ENCODE assay signal across 14 cellular contexts in the genomic region with DNA sequence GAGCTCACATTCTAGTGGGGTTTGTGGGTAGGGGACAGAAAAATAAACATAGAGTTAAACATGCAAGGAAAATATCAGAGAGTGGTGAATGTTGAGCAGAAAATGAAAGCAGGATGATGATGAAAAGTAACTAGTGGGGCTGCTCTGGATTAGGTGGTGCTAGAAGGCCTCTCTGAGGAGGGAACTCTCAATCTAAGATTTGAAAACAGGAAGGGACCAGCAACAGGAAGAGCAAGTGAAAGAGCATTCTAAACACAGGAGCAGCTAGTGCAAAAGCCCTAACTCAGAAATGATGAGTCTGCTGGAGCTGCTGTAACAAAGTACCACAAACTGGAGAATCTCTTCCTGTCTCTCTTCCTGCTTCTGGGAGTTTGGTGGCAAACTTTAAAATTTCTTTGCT.
DNase-seq lines count a peak whose midpoint lies in the region; ATAC-seq, FAIRE-seq and TF ChIP-seq lines count a peak whose summit lies in the region.
"Had no signal": no experiment of that assay in that cellular context is flagged by ENCODE, and none has a peak within 500 bp of the region (broad histone marks: within the 10 kb centered on the region; RNA-seq: fewer than 3 reads in every experiment).

No MANE protein-coding gene starts in this region.

- intact Hi-C loops in HepG2 (cut with micrococcal nuclease; ENCODE audit: unreplicated experiment), result no loop called here
- intact Hi-C loops in right lobe of liver (cut with DNase I), result no loop called here
- intact Hi-C loops in activated T-helper 2 cell treated with anti-CD3 and anti-CD28 coated beads, Interferon-gamma antibody, Interleukin-2, Interleukin-4, amounts not matched to agents 10 μg/mL and 5 μg/mL and 100 μg/mL, durations not matched to agents 14 hours and 24 hours and 36 hours (cut with micrococcal nuclease), result no loop called here

- H3K4me3 Mint-ChIP-seq in activated T-helper 2 cell treated with anti-CD3 and anti-CD28 coated beads, Interferon-gamma antibody, Interleukin-2, Interleukin-4, amounts not matched to agents 10 μg/mL and 5 μg/mL and 100 μg/mL, durations not matched to agents 14 hours and 24 hours and 36 hours (ENCODE audit: low read depth), result no peak overlapping the region

- H2AFZ ChIP-seq in HepG2 (ENCODE audit: low read length) (peak overlapping the region; percentile 27), MM.1S (ENCODE audit: low read length) (0 out of 2 replicates have a peak overlapping the region, but pooled peaks have one; percentile 18)

- no peaks in the 10 kb centered on the region for H3K27me3 Mint-ChIP-seq in activated T-helper 2 cell treated with anti-CD3 and anti-CD28 coated beads, Interferon-gamma antibody, Interleukin-2, Interleukin-4, amounts not matched to agents 10 μg/mL and 5 μg/mL and 100 μg/mL, durations not matched to agents 14 hours and 24 hours and 36 hours (ENCODE audit: low read depth)

- H3K27ac Mint-ChIP-seq in activated T-helper 2 cell treated with anti-CD3 and anti-CD28 coated beads, Interferon-gamma antibody, Interleukin-2, Interleukin-4, amounts not matched to agents 10 μg/mL and 5 μg/mL and 100 μg/mL, durations not matched to agents 14 hours and 24 hours and 36 hours, result no peak overlapping the region

- no peak overlapping the region for H3K4me2 ChIP-seq in HepG2 (ENCODE audit: low read depth, low read length)
- peak overlapping the region; percentile 19; the same call in 1 of the 2 replicates for H3K4me2 ChIP-seq in MM.1S (ENCODE audit: low read depth, low read length)

- TF ChIP-seq CTCF in HepG2 (CRISPR knock-in tag; IDR thresholded peaks at IDR 0.05) (no peak), right lobe of liver (IDR thresholded peaks at IDR 0.05) (no peak), MM.1S (IDR thresholded peaks at IDR 0.05; ENCODE audit: low read length) (no peak)

- TF ChIP-seq POLR2A in HepG2 (IDR thresholded peaks at IDR 0.05; ENCODE audit: insufficient read depth in 1 of 2, low read depth in 2 of 2, low read length in 2 of 2) (no peak), right lobe of liver (IDR thresholded peaks at IDR 0.05) (no peak)

- DNase-seq in HepG2 (ENCODE audit: low spot score) (no peak), right lobe of liver (no peak), MM.1S (peak; percentile 55), occipital lobe (lab: John Stamatoyannopoulos, UW) (no peak), iPS-NIHi11 (ENCODE audit: low spot score) (no peak)
- DNase-seq in stimulated activated CD4-positive, alpha-beta T cell treated with anti-CD3 and anti-CD28 coated beads, Interleukin-2, amount 100 ng/mL, for 24 hours, result no peak
- DNase-seq in activated T-helper 2 cell treated with anti-CD3 and anti-CD28 coated beads, Interferon-gamma antibody, Interleukin-2, Interleukin-4, amounts not matched to agents 10 μg/mL and 5 μg/mL and 100 μg/mL, durations not matched to agents 14 hours and 24 hours and 36 hours (ENCODE audit: low spot score), result no peak
- DNase-seq: 8988T; activated naive CD4-positive, alpha-beta T cell treated with Interleukin-2 at 50 U/mL for 16 hours; NCI-H1092 treated with DMSO at 0.1 percent for 48 hours; nucleus accumbens; SW 1271 had no signal

- TF ChIP-seq RAD21 in HepG2 (CRISPR knock-in tag; IDR thresholded peaks at IDR 0.05), result no peak

- no peaks in the 10 kb centered on the region for H3K27me3 ChIP-seq in HepG2 (ENCODE audit: control insufficient read depth in 1 of 2, insufficient read depth in 2 of 2, low read length in 2 of 2)
- H3K27me3 ChIP-seq in right lobe of liver, result no peaks in the 10 kb centered on the region
- no peaks in the 10 kb centered on the region for H3K27me3 ChIP-seq in MM.1S (replicated peaks; ENCODE audit: insufficient read depth, low read length)

- H3K9ac ChIP-seq in HepG2 (ENCODE audit: insufficient read depth, low read depth, low read length) (no peak overlapping the region), MM.1S (ENCODE audit: low read length) (no peak overlapping the region)

- FAIRE-seq in HepG2 (lab: Jason Lieb, UNC), result no peak
- FAIRE-seq: colon had no signal

- H3K4me1 Mint-ChIP-seq in activated T-helper 2 cell treated with anti-CD3 and anti-CD28 coated beads, Interferon-gamma antibody, Interleukin-2, Interleukin-4, amounts not matched to agents 10 μg/mL and 5 μg/mL and 100 μg/mL, durations not matched to agents 14 hours and 24 hours and 36 hours (ENCODE audit: low read depth), result no peaks in the 10 kb centered on the region

- no TSS peak for BruUV-seq in HepG2 (replicated peaks; lab: Mats Ljungman, UMichigan)

- H3K9me2 ChIP-seq in MM.1S (replicated peaks; ENCODE audit: insufficient read depth, low read length), result no peaks in the 10 kb centered on the region

- H3K4me1 ChIP-seq in HepG2 (ENCODE audit: insufficient read depth, low read length) (no peaks in the 10 kb centered on the region), right lobe of liver (no peaks in the 10 kb centered on the region), MM.1S (ENCODE audit: low read length) (0 out of 2 replicates have a peak, but pooled peaks cover 4% of the 10 kb centered on the region)

- no peaks in the 10 kb centered on the region for H3F3A ChIP-seq in MM.1S (ENCODE audit: insufficient read depth, low read length)

- H3K36me3 ChIP-seq in HepG2 (replicated peaks in 1 of 2; ENCODE audit: control insufficient read depth in 1 of 2, insufficient read depth in 2 of 2, low read length in 2 of 2) (no peaks in the 10 kb centered on the region), right lobe of liver (no peaks in the 10 kb centered on the region), MM.1S (replicated peaks; ENCODE audit: insufficient read depth, low read length) (no peaks in the 10 kb centered on the region)

- in situ Hi-C loops in HepG2 (cut with HindIII; ENCODE audit: extremely low pct_ligation_motif_present, low pct_unique_long_range_greater_than_20kb), result no loop called here

- ATAC-seq in HepG2 (no peak), right lobe of liver (no peak), HG02678 (IDR thresholded peaks at IDR 0.05; ENCODE audit: unreplicated experiment) (peak; percentile 64)

- H3K27ac ChIP-seq in HepG2 (ENCODE audit: extremely low read length, insufficient read depth, low read length), result no peak overlapping the region
- H3K27ac ChIP-seq in right lobe of liver, result no peak overlapping the region
- peak overlapping the region; percentile 5; the same call in 1 of the 2 replicates for H3K27ac ChIP-seq in MM.1S (ENCODE audit: low read length)

- H3K9me3 ChIP-seq in HepG2 (ENCODE audit: low read length) (no peaks in the 10 kb centered on the region), right lobe of liver (no peaks in the 10 kb centered on the region), MM.1S (replicated peaks; ENCODE audit: insufficient read depth, low read length) (no peaks in the 10 kb centered on the region)

- H3K4me3 ChIP-seq in HepG2 (replicated peaks in 1 of 3; ENCODE audit: insufficient read depth in 1 of 3, low read depth in 2 of 3, low read length in 3 of 3), result no peak overlapping the region
- no peak overlapping the region for H3K4me3 ChIP-seq in right lobe of liver
- H3K4me3 ChIP-seq in MM.1S (ENCODE audit: low read length), result no peak overlapping the region

- CTCF ChIA-PET in HepG2 (lab: Yijun Ruan, JAX; ENCODE audit: low intra/inter-chr PET ratio, low total read pairs), result no interaction called here

- POLR2A ChIA-PET in HepG2 (lab: Yijun Ruan, JAX), result no interaction called here

- H3K9me3 Mint-ChIP-seq in activated T-helper 2 cell treated with anti-CD3 and anti-CD28 coated beads, Interferon-gamma antibody, Interleukin-2, Interleukin-4, amounts not matched to agents 10 μg/mL and 5 μg/mL and 100 μg/mL, durations not matched to agents 14 hours and 24 hours and 36 hours, result no peaks in the 10 kb centered on the region

- H4K20me1 ChIP-seq in HepG2 (ENCODE audit: insufficient read depth, low read length) (no peaks in the 10 kb centered on the region), MM.1S (ENCODE audit: insufficient read depth, low read length) (no peaks in the 10 kb centered on the region)

- H3K79me2 ChIP-seq in HepG2 (ENCODE audit: insufficient read depth, low read length) (no peaks in the 10 kb centered on the region), MM.1S (ENCODE audit: low read length) (no peaks in the 10 kb centered on the region)

- H3K36me3 Mint-ChIP-seq in activated T-helper 2 cell treated with anti-CD3 and anti-CD28 coated beads, Interferon-gamma antibody, Interleukin-2, Interleukin-4, amounts not matched to agents 10 μg/mL and 5 μg/mL and 100 μg/mL, durations not matched to agents 14 hours and 24 hours and 36 hours (ENCODE audit: low read depth), result no peaks in the 10 kb centered on the region

- TF ChIP-seq EP300 in HepG2 (IDR thresholded peaks at IDR 0.05; ENCODE audit: low read depth in 2 of 2, low read length in 2 of 2) (no peak), HepG2 (CRISPR knock-in tag; IDR thresholded peaks at IDR 0.05; ENCODE audit: borderline replicate concordance) (no peak)

TF ChIP-seq in HepG2, 621 proteins besides CTCF, POLR2A, EP300 and RAD21:
- TF ChIP-seq GPN1 (CRISPR knock-in tag; IDR thresholded peaks at IDR 0.05; ENCODE audit: borderline replicate concordance), result no peak
- no peak for TF ChIP-seq ERF (CRISPR knock-in tag; IDR thresholded peaks at IDR 0.05)
- no peak for TF ChIP-seq ZNF546 (CRISPR knock-in tag; conservative IDR thresholded peaks at IDR 0.05)
- TF ChIP-seq ZFP62 (CRISPR knock-in tag; IDR thresholded peaks at IDR 0.05), result no peak
- TF ChIP-seq ZNF747 (CRISPR knock-in tag; IDR thresholded peaks at IDR 0.05; ENCODE audit: borderline replicate concordance), result no peak
- no peak for TF ChIP-seq ADNP (CRISPR knock-in tag; IDR thresholded peaks at IDR 0.05)
- TF ChIP-seq, protein P1, sequence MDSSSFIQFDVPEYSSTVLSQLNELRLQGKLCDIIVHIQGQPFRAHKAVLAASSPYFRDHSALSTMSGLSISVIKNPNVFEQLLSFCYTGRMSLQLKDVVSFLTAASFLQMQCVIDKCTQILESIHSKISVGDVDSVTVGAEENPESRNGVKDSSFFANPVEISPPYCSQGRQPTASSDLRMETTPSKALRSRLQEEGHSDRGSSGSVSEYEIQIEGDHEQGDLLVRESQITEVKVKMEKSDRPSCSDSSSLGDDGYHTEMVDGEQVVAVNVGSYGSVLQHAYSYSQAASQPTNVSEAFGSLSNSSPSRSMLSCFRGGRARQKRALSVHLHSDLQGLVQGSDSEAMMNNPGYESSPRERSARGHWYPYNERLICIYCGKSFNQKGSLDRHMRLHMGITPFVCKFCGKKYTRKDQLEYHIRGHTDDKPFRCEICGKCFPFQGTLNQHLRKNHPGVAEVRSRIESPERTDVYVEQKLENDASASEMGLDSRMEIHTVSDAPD (CRISPR knock-in tag; IDR thresholded peaks at IDR 0.05), result no peak
- TF ChIP-seq, protein P2, sequence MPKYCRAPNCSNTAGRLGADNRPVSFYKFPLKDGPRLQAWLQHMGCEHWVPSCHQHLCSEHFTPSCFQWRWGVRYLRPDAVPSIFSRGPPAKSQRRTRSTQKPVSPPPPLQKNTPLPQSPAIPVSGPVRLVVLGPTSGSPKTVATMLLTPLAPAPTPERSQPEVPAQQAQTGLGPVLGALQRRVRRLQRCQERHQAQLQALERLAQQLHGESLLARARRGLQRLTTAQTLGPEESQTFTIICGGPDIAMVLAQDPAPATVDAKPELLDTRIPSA (CRISPR knock-in tag; IDR thresholded peaks at IDR 0.05; ENCODE audit: borderline replicate concordance), result no peak
- no peak for TF ChIP-seq ZNF766 (CRISPR knock-in tag; IDR thresholded peaks at IDR 0.05; ENCODE audit: borderline replicate concordance)
TF ChIP-seq in HepG2: peak in this region for 0.
